In the genomic region with DNA sequence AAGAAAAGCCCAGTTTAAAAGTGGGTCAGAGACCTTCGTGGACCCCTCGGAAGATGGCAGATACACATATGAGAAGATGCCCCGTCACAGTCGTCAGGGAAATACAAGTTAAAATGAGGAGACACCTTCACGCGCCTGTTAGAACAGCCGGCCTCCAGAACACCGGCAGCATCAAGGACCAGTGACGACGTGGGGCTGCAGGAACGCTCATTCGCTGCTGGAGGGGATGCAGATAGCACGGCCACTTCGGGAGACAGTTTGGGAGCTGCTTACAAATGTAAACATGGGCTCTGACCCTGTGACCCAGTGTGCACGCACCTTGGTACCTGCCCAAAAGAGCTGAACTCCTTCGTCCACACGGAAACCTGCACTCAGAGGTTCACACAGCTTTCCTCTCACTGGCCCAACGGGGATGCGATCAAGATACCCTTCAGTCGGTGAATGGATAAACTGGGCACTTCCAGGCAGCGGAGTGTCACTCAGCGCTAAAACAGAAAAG, we compare ENCODE assay signal across 19 cellular contexts.
DNase-seq lines count a peak whose midpoint lies in the region; ATAC-seq and TF ChIP-seq lines count a peak whose summit lies in the region.
"Had no signal": no experiment of that assay in that cellular context is flagged by ENCODE, and none has a peak within 500 bp of the region (broad histone marks: within the 10 kb centered on the region; RNA-seq: fewer than 3 reads in every experiment).

No MANE protein-coding gene starts in this region.

- 81% methylated on average over 22 of the region's 22 CpGs for WGBS in right cardiac atrium
- WGBS in prostate gland, result 87% methylated on average over 22 of the region's 22 CpGs

- H3K4me3 ChIP-seq in right cardiac atrium (ENCODE audit: low read length) (no peak overlapping the region), left ventricle myocardium inferior (no peak overlapping the region), upper lobe of right lung (no peak overlapping the region), prostate gland (no peak overlapping the region)
- H3K4me3 ChIP-seq: A549 had no signal

- ATAC-seq in left cardiac atrium, result no peak
- ATAC-seq in right cardiac atrium, result no peak
- ATAC-seq in upper lobe of right lung, result no peak
- no peak for ATAC-seq in HG02798 (IDR thresholded peaks at IDR 0.05; ENCODE audit: poor library complexity, unreplicated experiment)
- ATAC-seq: A549 had no signal

- H3K27ac ChIP-seq in right cardiac atrium (ENCODE audit: low read length), result no peak overlapping the region
- H3K27ac ChIP-seq in left ventricle myocardium inferior (replicated peaks), result no peak overlapping the region
- no peak overlapping the region for H3K27ac ChIP-seq in upper lobe of right lung
- no peak overlapping the region for H3K27ac ChIP-seq in prostate gland
- H3K27ac ChIP-seq: A549, C4-2B had no signal

- TF ChIP-seq CTCF in left ventricle myocardium inferior (IDR thresholded peaks at IDR 0.05; ENCODE audit: borderline replicate concordance) (no peak), nephron (IDR thresholded peaks at IDR 0.05; ENCODE audit: unreplicated experiment in 3 of 3) (no peak), upper lobe of right lung (IDR thresholded peaks at IDR 0.05) (no peak), prostate gland (IDR thresholded peaks at IDR 0.05) (no peak)

- peaks cover 6% of the 10 kb centered on the region for H3K36me3 Mint-ChIP-seq in nephron (ENCODE audit: low read depth)

- H3K27me3 ChIP-seq in right cardiac atrium (ENCODE audit: control insufficient read depth, insufficient read depth) (no peaks in the 10 kb centered on the region), left ventricle myocardium inferior (ENCODE audit: low read depth) (peaks cover 57% of the 10 kb centered on the region), upper lobe of right lung (peaks cover 5% of the 10 kb centered on the region), prostate gland (replicated peaks; ENCODE audit: insufficient read depth) (peaks cover 4% of the 10 kb centered on the region)

- H3K4me3 Mint-ChIP-seq in nephron, result no peak overlapping the region

- TF ChIP-seq POLR2A in prostate gland (IDR thresholded peaks at IDR 0.05), result no peak

- peaks cover 17% of the 10 kb centered on the region for H3K27me3 Mint-ChIP-seq in nephron (ENCODE audit: low read depth)

- peaks cover 37% of the 10 kb centered on the region for H3K4me1 Mint-ChIP-seq in nephron

- intact Hi-C loops in left cardiac atrium (cut with DNase I), result loop anchor here in 1 of 2 donors (10.0 kb wide), 1 partner anchor 61 kb away; no protein-coding TSS in a partner anchor
- intact Hi-C loops in right cardiac atrium (cut with DNase I), result no loop called here
- intact Hi-C loops in left ventricle myocardium inferior (cut with micrococcal nuclease), result no loop called here
- intact Hi-C loops in upper lobe of right lung (cut with DNase I), result no loop called here
- intact Hi-C loops in prostate gland (cut with DNase I), result no loop called here

- H3K36me3 ChIP-seq in left ventricle myocardium inferior (no peaks in the 10 kb centered on the region), upper lobe of right lung (no peaks in the 10 kb centered on the region), prostate gland (no peaks in the 10 kb centered on the region)

- peaks cover 24% of the 10 kb centered on the region for H3K9me3 Mint-ChIP-seq in nephron

- H3K9me3 ChIP-seq in right cardiac atrium (ENCODE audit: control insufficient read depth, low read length) (no peaks in the 10 kb centered on the region), left ventricle myocardium inferior (replicated peaks) (peaks cover 12% of the 10 kb centered on the region), upper lobe of right lung (no peaks in the 10 kb centered on the region), prostate gland (no peaks in the 10 kb centered on the region)
- H3K9me3 ChIP-seq: A549 had no signal

- peak; percentile 7 for DNase-seq in left cardiac atrium
- no peak for DNase-seq in right cardiac atrium
- peak; percentile 7 for DNase-seq in left ventricle myocardium inferior
- peak; percentile 32 for DNase-seq in upper lobe of right lung
- no peak for DNase-seq in prostate gland (ENCODE audit: low spot score)
- no peak for DNase-seq in KG1 (lab: John Stamatoyannopoulos, UW)
- DNase-seq: COR-L47, DMS153, GOT3, NCI-H1092, NCI-H146, NCI-H2081 treated with DMSO at 0.1 percent for 48 hours, NCI-H510A, NCI-H774, RPMI8226 had no signal

- H3K27ac Mint-ChIP-seq in nephron, result peak overlapping the region; percentile 48 to 59 (median 54)

- H3K4me1 ChIP-seq in right cardiac atrium (ENCODE audit: control insufficient read depth, insufficient read depth, low read length), result no peaks in the 10 kb centered on the region
- H3K4me1 ChIP-seq in left ventricle myocardium inferior, result peaks cover under 1% of the 10 kb centered on the region
- no peaks in the 10 kb centered on the region for H3K4me1 ChIP-seq in upper lobe of right lung
- H3K4me1 ChIP-seq in prostate gland (replicated peaks), result no peaks in the 10 kb centered on the region

Comparison
In these comparisons a context has a peak if more than half of its experiments do, and no peak if none do; other contexts are left out.
1. DNase-seq: peak in left cardiac atrium (single experiment), left ventricle myocardium inferior (single experiment) and upper lobe of right lung (single experiment); none in right cardiac atrium (0 of 3), prostate gland (single experiment) and KG1 (single experiment).